26 cellular contexts compared by ENCODE assay signal in the genomic region with DNA sequence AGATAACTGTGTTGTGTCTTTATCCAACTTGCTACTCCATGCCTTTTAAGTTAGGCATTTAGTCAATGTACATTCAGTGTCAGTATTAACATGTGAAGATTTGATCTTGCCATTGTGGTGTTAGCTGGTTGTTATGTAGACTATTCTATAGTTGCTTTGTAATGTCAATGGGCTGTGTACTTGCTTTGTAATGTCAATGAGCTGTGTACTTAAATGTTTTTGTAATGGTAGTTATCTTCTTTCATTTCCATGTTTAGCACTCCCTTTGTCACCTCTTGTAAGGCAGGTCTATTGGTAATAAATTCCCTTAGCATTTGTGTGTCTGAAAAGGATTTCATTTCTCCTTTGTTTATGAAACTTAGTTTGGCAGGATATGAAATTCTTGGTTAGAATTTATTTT. TPM values are rescaled to one million over a fixed set of nuclear protein-coding genes. Genes with fewer than 3 reads are reported as not detected.
"Had no signal": no experiment of that assay in that cellular context is flagged by ENCODE, and none has a peak within 500 bp of the region (broad histone marks: within the 10 kb centered on the region; RNA-seq: fewer than 3 reads in every experiment).

No MANE protein-coding gene starts in this region.

- H3K27me3 Mint-ChIP-seq: IgD-negative memory B cell had no signal

- ATAC-seq: K562, Panc1, PC-3 had no signal

- FAIRE-seq: HTR-8/SVneo, K562 had no signal

- H3K4me1 Mint-ChIP-seq: IgD-negative memory B cell had no signal

- H3K4me2 ChIP-seq: KMS-11, SK-N-SH had no signal

- H3K4me3 ChIP-seq: K562 had no signal

- H3K36me3 Mint-ChIP-seq: IgD-negative memory B cell had no signal

- H3K4me3 Mint-ChIP-seq: IgD-negative memory B cell had no signal

- DNase-seq: Kasumi-1, MM.1S, NCI-H1092 treated with DMSO at 0.1 percent for 48 hours, NCI-H1436, NCI-H187, NCI-H2029, NCI-H2081 treated with DMSO at 0.1 percent for 48 hours, NCI-H2171, NCI-H226, NCI-H446, NCI-H510A, NCI-H524 treated with DMSO at 0.1 percent for 48 hours, NCI-H69, NCI-H774, PC-3, SHP77, SK-N-SH had no signal

- H3K9ac ChIP-seq: KMS-11, SK-N-SH had no signal

- H3K27ac Mint-ChIP-seq: IgD-negative memory B cell had no signal

- H3K27ac ChIP-seq: HL-60, KMS-11, RWPE1 had no signal

RNA-seq across cellular contexts. Expression of gene MC4R, which starts 53.4 kb away (rescaled TPM):
- total RNA-seq: K562, M059J, PC-3, SK-MEL-5 had no signal
- polyA plus RNA-seq: IgD-negative memory B cell, K562 had no signal
